ENCODE assay signal across 8 cellular contexts in the genomic region with DNA sequence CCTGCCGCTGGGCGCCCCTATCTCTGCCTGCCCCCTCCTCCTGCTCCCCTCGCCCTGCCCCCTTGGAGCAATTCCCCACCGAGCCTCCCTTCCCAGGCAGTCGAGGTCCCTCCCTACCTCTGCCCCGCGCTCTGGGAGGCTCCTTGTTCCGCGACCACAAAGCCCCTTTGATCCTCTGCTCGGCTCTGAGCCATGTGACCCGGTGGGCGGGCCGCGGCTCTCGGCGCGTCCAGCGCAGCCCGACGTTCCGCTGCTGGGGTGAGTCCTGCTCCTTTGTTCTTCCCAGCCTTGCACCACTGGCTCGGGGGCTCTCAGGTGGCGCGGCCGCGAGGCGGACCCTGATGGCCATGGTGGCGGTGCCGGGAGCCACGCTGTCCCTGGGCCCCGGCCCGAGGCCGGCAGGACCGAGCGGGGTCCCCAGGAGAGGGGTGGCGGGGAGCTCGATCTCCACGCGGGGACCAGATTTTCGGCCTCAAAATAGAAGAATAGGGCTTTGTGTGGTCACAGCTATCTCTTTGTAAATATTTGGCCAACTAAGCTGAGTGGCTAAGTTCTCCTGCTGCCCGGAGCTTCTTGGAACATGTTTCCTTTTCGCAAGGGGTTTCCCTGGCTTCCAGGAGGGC.
A peak's percentile ranks its signal among the peaks of the same experiment; 100 is the strongest.
DNase-seq lines count a peak whose midpoint lies in the region; ATAC-seq, FAIRE-seq and TF ChIP-seq lines count a peak whose summit lies in the region.

No MANE protein-coding gene starts in this region.

- no peaks in the 10 kb centered on the region for H3K9me2 ChIP-seq in Karpas-422 (replicated peaks; ENCODE audit: insufficient read depth, low read length)

- peak overlapping the region; percentile 98 for H3K9ac ChIP-seq in Karpas-422 (ENCODE audit: low read length)

- peak overlapping the region; percentile 71 for H3K4me3 ChIP-seq in GM08714 (ENCODE audit: low read length)
- peak overlapping the region; percentile 87 for H3K4me3 ChIP-seq in Karpas-422 (ENCODE audit: low read length)
- H3K4me3 ChIP-seq in bronchial epithelial cell (ENCODE audit: low read depth, low read length), result peak overlapping the region; percentile 31
- H3K4me3 ChIP-seq in small intestine (ENCODE audit: low read depth in 1 of 2, low read length in 2 of 2), result peak overlapping the region; percentile 76 to 82

- TF ChIP-seq CTCF in bronchial epithelial cell (IDR thresholded peaks at IDR 0.05; ENCODE audit: insufficient read depth, low read length, severe bottlenecking), result no peak

- no peaks in the 10 kb centered on the region for H3K27me3 ChIP-seq in Karpas-422 (ENCODE audit: low read length)
- H3K27me3 ChIP-seq in bronchial epithelial cell (ENCODE audit: control insufficient read depth, insufficient read depth, low read length), result no peaks in the 10 kb centered on the region
- no peaks in the 10 kb centered on the region for H3K27me3 ChIP-seq in small intestine (ENCODE audit: control insufficient read depth in 2 of 2, insufficient read depth in 2 of 2, low read length in 2 of 2)

- no peak for FAIRE-seq in bronchial epithelial cell (lab: Jason Lieb, UNC)
- FAIRE-seq in small intestine (lab: Jason Lieb, UNC), result no peak

- WGBS in small intestine, 3 donors, result 1% methylated on average over 40 to 42 of the region's 42 CpGs

- H3K27ac ChIP-seq in Karpas-422 (ENCODE audit: low read length) (peak overlapping the region; percentile 97), small intestine (ENCODE audit: low read depth in 1 of 2, low read length in 1 of 2) (peak overlapping the region; percentile 89 to 93)

- no peaks in the 10 kb centered on the region for H3K36me3 ChIP-seq in Karpas-422 (ENCODE audit: insufficient read depth, low read length)
- H3K36me3 ChIP-seq in bronchial epithelial cell (ENCODE audit: control insufficient read depth, insufficient read depth, low read length), result peaks cover 6% of the 10 kb centered on the region
- peaks cover 0 to 5% of the 10 kb centered on the region in 2 donors for H3K36me3 ChIP-seq in small intestine (ENCODE audit: control insufficient read depth in 2 of 2, insufficient read depth in 2 of 2, low read length in 2 of 2)

- H3K9me3 ChIP-seq in Karpas-422 (ENCODE audit: low read length), result no peaks in the 10 kb centered on the region
- no peaks in the 10 kb centered on the region for H3K9me3 ChIP-seq in small intestine (ENCODE audit: control insufficient read depth, low read depth)

- H2AFZ ChIP-seq in Karpas-422 (ENCODE audit: low read length), result no peak overlapping the region

- no peaks in the 10 kb centered on the region for H4K20me1 ChIP-seq in Karpas-422 (ENCODE audit: insufficient read depth, low read depth, low read length)

- DNase-seq in Karpas-422 (peak; percentile 89), T-helper 9 cell (peak; percentile 66), bronchial epithelial cell (ENCODE audit: low read depth) (no peak), islet precursor cell (peak; percentile 99), small intestine (peak; percentile 77), HUDEP-2 (lab: John Stamatoyannopoulos, UW; ENCODE audit: unreplicated experiment in 76 of 76) (no peak)

- H3K4me1 ChIP-seq in Karpas-422 (ENCODE audit: low read length), result peaks cover 63% of the 10 kb centered on the region
- peaks cover 10 to 16% of the 10 kb centered on the region in 2 donors for H3K4me1 ChIP-seq in small intestine (ENCODE audit: control insufficient read depth in 2 of 2, insufficient read depth in 1 of 2, low read depth in 1 of 2, low read length in 1 of 2)

- peak overlapping the region; percentile 93 for H3K4me2 ChIP-seq in Karpas-422 (ENCODE audit: low read depth, low read length, poor library complexity, severe bottlenecking)

- H3K79me2 ChIP-seq in Karpas-422 (ENCODE audit: low read length), result peaks cover 72% of the 10 kb centered on the region

- no peak for ATAC-seq in HG03521 (IDR thresholded peaks at IDR 0.05; ENCODE audit: unreplicated experiment)

Comparison
In these comparisons a context has a peak if more than half of its experiments do, and no peak if none do; other contexts are left out.
1. H3K4me3 ChIP-seq: peak in every context shown above with its lines; median percentile 87 in Karpas-422; 79 in small intestine; 71 in GM08714; 31 in bronchial epithelial cell.
2. DNase-seq: peak in Karpas-422 (single experiment), T-helper 9 cell (single experiment), islet precursor cell (single experiment) and small intestine (single experiment); none in bronchial epithelial cell (single experiment) and HUDEP-2 (0 of 76).